In genomic region chr6:16419636-16420331, GRCh38 we compare ENCODE assay signal across 9 cellular contexts.
A peak's percentile ranks its signal among the peaks of the same experiment; 100 is the strongest.
DNase-seq lines count a peak whose midpoint lies in the region; ATAC-seq and TF ChIP-seq lines count a peak whose summit lies in the region.
"Had no signal": no experiment of that assay in that cellular context is flagged by ENCODE, and none has a peak within 500 bp of the region (broad histone marks: within the 10 kb centered on the region; RNA-seq: fewer than 3 reads in every experiment).

No MANE protein-coding gene starts in this region.

- no peaks in the 10 kb centered on the region for H3K27me3 Mint-ChIP-seq in activated T-cell treated with anti-CD3 and anti-CD28 coated beads, Interleukin-2, amount 50 U/mL, for 24 hours
- no peaks in the 10 kb centered on the region for H3K27me3 Mint-ChIP-seq in stimulated activated naive B cell treated with anti-CD40 and anti-IgM and Interleukin-4, amounts not matched to agents 10 μg/mL and 1 μg/mL and 100 μg/mL, for 72 hours

- no peaks in the 10 kb centered on the region for H3K36me3 ChIP-seq in Peyer's patch

- intact Hi-C loops in head of caudate nucleus (cut with DNase I), result loop anchor here (10.0 kb wide), 1 partner anchor 345 kb away; the partner anchor contains the start of gene ATXN1

- H3K27me3 ChIP-seq in Peyer's patch, result no peaks in the 10 kb centered on the region

- DNase-seq in activated T-cell treated with anti-CD3 and anti-CD28 coated beads, Interleukin-2, amount 50 U/mL, for 24 hours, result no peak
- no peak for DNase-seq in activated T-cell treated with anti-CD3 and anti-CD28 coated beads, Interleukin-2, amount 50 U/mL, for 1 hour
- DNase-seq in Peyer's patch, result no peak
- no peak for DNase-seq in stimulated activated naive B cell treated with anti-CD40 and anti-IgM and Interleukin-4, amounts not matched to agents 10 μg/mL and 1 μg/mL and 100 μg/mL, for 72 hours
- DNase-seq in effector CD4-positive, alpha-beta T cell, result no peak
- no peak for DNase-seq in NOMO-1 (lab: John Stamatoyannopoulos, UW; ENCODE audit: unreplicated experiment in 2 of 2)
- DNase-seq in head of caudate nucleus, result no peak
- DNase-seq: Kasumi-1 had no signal

- peaks cover 0 to 26% (median 14%) of the 10 kb centered on the region in 4 donors for H3K4me1 ChIP-seq in Peyer's patch

- peak overlapping the region; percentile 69 for H3K4me3 Mint-ChIP-seq in activated T-cell treated with anti-CD3 and anti-CD28 coated beads, Interleukin-2, amount 50 U/mL, for 24 hours
- H3K4me3 Mint-ChIP-seq in stimulated activated naive B cell treated with anti-CD40 and anti-IgM and Interleukin-4, amounts not matched to agents 10 μg/mL and 1 μg/mL and 100 μg/mL, for 72 hours, result peak overlapping the region in 1 of 2 donors; percentile 6

- H3K9me3 Mint-ChIP-seq in activated T-cell treated with anti-CD3 and anti-CD28 coated beads, Interleukin-2, amount 50 U/mL, for 24 hours, result no peaks in the 10 kb centered on the region
- no peaks in the 10 kb centered on the region for H3K9me3 Mint-ChIP-seq in stimulated activated naive B cell treated with anti-CD40 and anti-IgM and Interleukin-4, amounts not matched to agents 10 μg/mL and 1 μg/mL and 100 μg/mL, for 72 hours

- no peaks in the 10 kb centered on the region for H3K9me3 ChIP-seq in Peyer's patch

- TF ChIP-seq CTCF in Peyer's patch (IDR thresholded peaks at IDR 0.05), result no peak

- H3K4me1 Mint-ChIP-seq in activated T-cell treated with anti-CD3 and anti-CD28 coated beads, Interleukin-2, amount 50 U/mL, for 24 hours (ENCODE audit: low read depth), result peaks cover 74% of the 10 kb centered on the region
- peaks cover 17 to 42% of the 10 kb centered on the region in 2 donors for H3K4me1 Mint-ChIP-seq in stimulated activated naive B cell treated with anti-CD40 and anti-IgM and Interleukin-4, amounts not matched to agents 10 μg/mL and 1 μg/mL and 100 μg/mL, for 72 hours

- peak overlapping the region; percentile 99 for H3K27ac Mint-ChIP-seq in activated T-cell treated with anti-CD3 and anti-CD28 coated beads, Interleukin-2, amount 50 U/mL, for 24 hours
- peak overlapping the region; percentile 93 for H3K27ac Mint-ChIP-seq in stimulated activated naive B cell treated with anti-CD40 and anti-IgM and Interleukin-4, amounts not matched to agents 10 μg/mL and 1 μg/mL and 100 μg/mL, for 72 hours

- ATAC-seq in HG02763 (IDR thresholded peaks at IDR 0.05; ENCODE audit: unreplicated experiment), result peak; percentile 52
- peak; percentile 67 to 76 for ATAC-seq in stimulated activated naive B cell treated with anti-CD40 and anti-IgM and Interleukin-4, amounts not matched to agents 10 μg/mL and 1 μg/mL and 100 μg/mL, for 72 hours (replicated peaks)

- peak overlapping the region in 3 of 4 donors; percentile 66 to 79 (median 74) for H3K27ac ChIP-seq in Peyer's patch

- no peak overlapping the region for H3K4me3 ChIP-seq in Peyer's patch

- no peak for TF ChIP-seq POLR2A in Peyer's patch (IDR thresholded peaks at IDR 0.05)

- peaks cover 2% of the 10 kb centered on the region for H3K36me3 Mint-ChIP-seq in activated T-cell treated with anti-CD3 and anti-CD28 coated beads, Interleukin-2, amount 50 U/mL, for 24 hours (ENCODE audit: low read depth)
- peaks cover 9 to 19% of the 10 kb centered on the region in 2 donors for H3K36me3 Mint-ChIP-seq in stimulated activated naive B cell treated with anti-CD40 and anti-IgM and Interleukin-4, amounts not matched to agents 10 μg/mL and 1 μg/mL and 100 μg/mL, for 72 hours
